ENCODE assay signal across 9 cellular contexts in the genomic region with DNA sequence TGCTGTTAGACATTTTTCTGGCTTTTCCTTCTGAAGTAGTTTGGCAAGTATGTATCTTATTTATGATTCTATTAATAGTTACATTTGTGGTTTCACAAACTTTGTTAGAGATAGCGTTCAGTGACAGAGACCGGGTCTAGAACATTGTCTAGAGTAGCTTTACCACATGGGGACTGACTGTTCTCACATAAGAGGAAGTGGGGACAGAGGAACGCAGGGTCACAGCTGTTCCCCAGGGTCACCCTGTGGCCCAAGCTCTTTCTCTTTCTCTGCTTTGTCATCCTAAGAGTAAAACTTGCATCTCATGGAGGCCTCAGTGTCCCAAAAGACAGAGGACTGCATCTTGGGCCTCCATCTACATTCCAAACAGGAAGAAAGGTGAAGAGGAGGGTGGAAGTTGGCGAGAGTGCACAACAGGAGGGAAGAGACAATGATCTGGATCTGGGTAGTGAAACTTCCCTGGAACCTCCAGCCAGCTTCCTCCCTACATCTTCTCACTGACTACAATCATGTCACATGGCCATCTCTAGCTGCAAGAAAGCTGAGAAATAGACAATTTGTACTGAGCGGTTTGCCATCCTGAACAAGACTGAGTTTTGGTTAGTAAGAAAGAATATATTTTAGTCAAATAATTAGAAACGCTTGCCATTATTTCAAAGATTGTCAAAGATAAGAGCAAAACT.
A peak's percentile ranks its signal among the peaks of the same experiment; 100 is the strongest.
DNase-seq lines count a peak whose midpoint lies in the region; ATAC-seq, FAIRE-seq and TF ChIP-seq lines count a peak whose summit lies in the region.
"Had no signal": no experiment of that assay in that cellular context is flagged by ENCODE, and none has a peak within 500 bp of the region (broad histone marks: within the 10 kb centered on the region; RNA-seq: fewer than 3 reads in every experiment).

No MANE protein-coding gene starts in this region.

- CTCF ChIA-PET in GM12878 (lab: Yijun Ruan, JAX) = no interaction called here

- no peak for TF ChIP-seq RAD21 in GM12878 (IDR thresholded peaks at IDR 0.05; ENCODE audit: insufficient read depth, low read depth, low read length)

- H2AFZ ChIP-seq in GM12878 (ENCODE audit: control insufficient read depth, low read depth, low read length) = no peak overlapping the region; the same call in 1 of the 2 replicates

- RAD21 ChIA-PET in GM12878 (lab: Charles Lee; ENCODE audit: unreplicated experiment) = no interaction called here

- SMC1A ChIA-PET in GM12878 (lab: Charles Lee; ENCODE audit: uncharacterized antibody, unreplicated experiment) = interaction anchor here (0.6 kb wide), 1 partner anchor 415 kb away, joined by 3 read pairs; no protein-coding TSS in a partner anchor

- WGBS in GM12878 (ENCODE audit: insufficient coverage, insufficient replicate concordance, low lambda C conversion rate, missing lambda C conversion rate) = 33% methylated on average over 6 of the region's 6 CpGs

- H3K27me3 ChIP-seq in GM12878 (replicated peaks in 1 of 2; ENCODE audit: control insufficient read depth in 2 of 2, insufficient read depth in 2 of 2, low read length in 1 of 2) = no peaks in the 10 kb centered on the region

- H3K4me1 ChIP-seq in GM12878 (ENCODE audit: control insufficient read depth, insufficient read depth, low read length) = no peaks in the 10 kb centered on the region

- H3K79me2 ChIP-seq in GM12878 (ENCODE audit: control insufficient read depth, insufficient read depth, low read length) = no peaks in the 10 kb centered on the region

- no peaks in the 10 kb centered on the region for H3K9me3 ChIP-seq in GM12878 (replicated peaks; ENCODE audit: control insufficient read depth, insufficient read depth, low read length)

- no peak for TF ChIP-seq POLR2A in GM12878 (IDR thresholded peaks at IDR 0.05; ENCODE audit: low read depth, low read length)

- intact Hi-C loops in GM12878 (cut with micrococcal nuclease; ENCODE audit: unreplicated experiment) = no loop called here
- intact Hi-C loops in posterior vena cava (cut with DNase I) = loop anchor here in 1 of 2 donors (5.0 kb wide), 1 partner anchor 381 kb away; no protein-coding TSS in a partner anchor

- TF ChIP-seq EP300 in GM12878 (IDR thresholded peaks at IDR 0.05; ENCODE audit: borderline replicate concordance in 1 of 2, control insufficient read depth in 1 of 2, low read depth in 2 of 2, low read length in 2 of 2) = no peak

- no peak for FAIRE-seq in GM18507 (lab: Jason Lieb, UNC)
- no peak for FAIRE-seq in GM12878 (lab: Jason Lieb, UNC)

- no peaks in the 10 kb centered on the region for H4K20me1 ChIP-seq in GM12878 (ENCODE audit: control insufficient read depth, insufficient read depth)

- peak; percentile 95 for ATAC-seq in GM21390 (IDR thresholded peaks at IDR 0.05; ENCODE audit: unreplicated experiment)
- ATAC-seq in HG03175 (IDR thresholded peaks at IDR 0.05; ENCODE audit: unreplicated experiment) = peak; percentile 98
- peak; percentile 67 for ATAC-seq in GM12878

- H3K9ac ChIP-seq in GM12878 (ENCODE audit: control insufficient read depth, insufficient read depth, low read length) = no peak overlapping the region

- TF ChIP-seq CTCF in GM12878 (IDR thresholded peaks at IDR 0.05 in 2 of 3, conservative IDR thresholded peaks at IDR 0.05 in 1 of 3; ENCODE audit: control insufficient read depth in 2 of 3, extremely low read depth in 1 of 3, insufficient read depth in 1 of 3, low read depth in 3 of 3, low read length in 3 of 3) = no peak

- BruUV-seq in GM12878 (replicated peaks; lab: Mats Ljungman, UMichigan) = no TSS peak

- DNase-seq in GM18507 (ENCODE audit: extremely low spot score, insufficient read length, low read depth) (peak; percentile 5), GM12878 (ENCODE audit: low read depth, low spot score) (peak; percentile 1), inferior parietal cortex (ENCODE audit: extremely low spot score) (no peak), occipital lobe (lab: John Stamatoyannopoulos, UW) (no peak), posterior vena cava (ENCODE audit: low spot score) (no peak), NCI-H1694 (lab: John Stamatoyannopoulos, UW) (no peak)
- DNase-seq: stimulated activated CD4-positive, alpha-beta T cell treated with anti-CD3 and anti-CD28 coated beads, Interleukin-15, amount 100 ng/mL, for 24 hours had no signal

- no peak overlapping the region for H3K4me2 ChIP-seq in GM12878 (ENCODE audit: control insufficient read depth, insufficient read depth)

- no peak overlapping the region for H3K4me3 ChIP-seq in GM12878

- in situ Hi-C loops in GM12878 (cut with MboI) = no loop called here

- POLR2A ChIA-PET in GM12878 (lab: Charles Lee) = no interaction called here

- H3K36me3 ChIP-seq in GM12878 (ENCODE audit: control insufficient read depth in 2 of 2, insufficient read depth in 2 of 2, low read length in 1 of 2) = no peaks in the 10 kb centered on the region

- no peak overlapping the region for H3K27ac ChIP-seq in GM12878 (ENCODE audit: control insufficient read depth, insufficient read depth)

TF ChIP-seq in GM12878, 131 proteins besides CTCF, POLR2A, EP300 and RAD21:
- TF ChIP-seq MEF2B (IDR thresholded peaks at IDR 0.05; ENCODE audit: partially characterized antibody, poor library complexity, severe bottlenecking) (peak; percentile 15), BHLHE40 (IDR thresholded peaks at IDR 0.05; ENCODE audit: borderline replicate concordance in 1 of 2, low read depth in 2 of 2, low read length in 1 of 2) (no peak), MEF2A (IDR thresholded peaks at IDR 0.05; ENCODE audit: insufficient read depth, low read depth, low read length) (0 out of 2 replicates have a peak, but pooled peaks have one; percentile 30), RUNX3 (IDR thresholded peaks at IDR 0.05; ENCODE audit: low read length) (0 out of 2 replicates have a peak, but pooled peaks have one; percentile 27), NR2F1 (conservative IDR thresholded peaks at IDR 0.05) (0 out of 2 replicates have a peak, but pooled peaks have one; percentile 33), JUNB (IDR thresholded peaks at IDR 0.05) (no peak), PAX8 (IDR thresholded peaks at IDR 0.05) (no peak), HDAC6 (IDR thresholded peaks at IDR 0.05; ENCODE audit: unreplicated experiment) (no peak), PAX5 (IDR thresholded peaks at IDR 0.05; ENCODE audit: borderline replicate concordance, low read depth, low read length) (no peak), SPI1 (IDR thresholded peaks at IDR 0.05; ENCODE audit: borderline replicate concordance, insufficient read depth, low read depth, low read length) (peak; percentile 83)

Comparison
In these comparisons a context has a peak if more than half of its experiments do, and no peak if none do; other contexts are left out.
1. DNase-seq: peak in GM18507 (single experiment) and GM12878 (single experiment); none in inferior parietal cortex (single experiment), occipital lobe (single experiment), posterior vena cava (single experiment) and NCI-H1694 (single experiment).
2. Peak in every context shown above with its lines, with median percentiles within 50 percentile points of each other: ATAC-seq.